In genomic region chr2:135473567-135473966, GRCh38 we compare ENCODE assay signal across 8 cellular contexts. TPM values are rescaled to one million over a fixed set of nuclear protein-coding genes. Genes with fewer than 3 reads are reported as not detected.
DNase-seq lines count a peak whose midpoint lies in the region; ATAC-seq and TF ChIP-seq lines count a peak whose summit lies in the region.

No MANE protein-coding gene starts in this region.

- no peak for TF ChIP-seq POLR2A in ovary (IDR thresholded peaks at IDR 0.05)

- in situ Hi-C loops in KBM-7 (cut with MboI; ENCODE audit: low pct_unique_long_range_greater_than_20kb, low sequenced_read_pairs), result no loop called here

- DNase-seq in cardiac muscle cell (ENCODE audit: low read depth in 1 of 2, low spot score in 1 of 2) (peak; percentile 32 to 49), left ventricle myocardium superior (no peak), KBM-7 (peak; percentile 47), left kidney (ENCODE audit: low read depth, low spot score) (peak; percentile 10), GDM1 (lab: John Stamatoyannopoulos, UW) (no peak), ovary (no peak), islet precursor cell (no peak)
- peak; percentile 1 to 4 for DNase-seq in activated CD4-positive, alpha-beta T cell treated with anti-CD3 and anti-CD28 coated beads, Interleukin-2, amount 50 U/mL, for 4 hours

- TF ChIP-seq CTCF in cardiac muscle cell (IDR thresholded peaks at IDR 0.05; ENCODE audit: low read depth, low read length) (peak; percentile 50), ovary (IDR thresholded peaks at IDR 0.05) (no peak)

- H3K27me3 ChIP-seq in cardiac muscle cell (no peaks in the 10 kb centered on the region), ovary (no peaks in the 10 kb centered on the region)

- no peak for TF ChIP-seq EP300 in ovary (IDR thresholded peaks at IDR 0.05)

- H3K4me1 ChIP-seq in cardiac muscle cell (ENCODE audit: low read depth), result no peaks in the 10 kb centered on the region
- no peaks in the 10 kb centered on the region for H3K4me1 ChIP-seq in ovary (ENCODE audit: insufficient read depth)

- H3K36me3 ChIP-seq in cardiac muscle cell, result no peaks in the 10 kb centered on the region
- no peaks in the 10 kb centered on the region for H3K36me3 ChIP-seq in ovary

- H3K27ac ChIP-seq in cardiac muscle cell, result no peak overlapping the region
- no peak overlapping the region for H3K27ac ChIP-seq in ovary

- WGBS in ovary, 3 donors, result 72 to 92% (median 76%) methylated on average over 2 of the region's 2 CpGs

- H3K9me3 ChIP-seq in cardiac muscle cell (ENCODE audit: low read depth) (no peaks in the 10 kb centered on the region), ovary (no peaks in the 10 kb centered on the region)

- H3K4me3 ChIP-seq in cardiac muscle cell, result no peak overlapping the region
- no peak overlapping the region for H3K4me3 ChIP-seq in ovary

- ATAC-seq in left ventricle myocardium superior, result no peak

- intact Hi-C loops in left ventricle myocardium superior (cut with micrococcal nuclease), result no loop called here
- intact Hi-C loops in ovary (cut with DNase I), result no loop called here

RNA-seq across cellular contexts. Expression of gene ZRANB3, which starts 57.5 kb away (rescaled TPM):
- 5.0 and 8.8 TPM in 2 replicates for total RNA-seq in cardiac muscle cell
- 3.9 and 5.6 TPM in 2 replicates for polyA plus RNA-seq in cardiac muscle cell
- total RNA-seq in left ventricle myocardium superior, result 2.7 TPM
- 10 to 100 TPM in 1 of 7 donors, 1 to 10 TPM in 6; 4.6 to 11.4 (median 8.7) TPM for total RNA-seq in ovary
- 1 to 10 TPM; 2.6 to 3.7 TPM for polyA plus RNA-seq in ovary

RNA-seq across cellular contexts. Expression of gene R3HDM1, which starts 57.7 kb away (rescaled TPM):
- total RNA-seq in cardiac muscle cell (11.9 and 24.8 TPM in 2 replicates), left ventricle myocardium superior (17.7 TPM), ovary (10 to 100 TPM; 12.0 to 31.6 (median 19.0) TPM)
- polyA plus RNA-seq in cardiac muscle cell (30.6 and 32.7 TPM in 2 replicates), ovary (10 to 100 TPM in 1 of 2 donors, 1 to 10 TPM in 1; 8.9 to 34.4 TPM)

Comparison
In these comparisons a context has a peak if more than half of its experiments do, and no peak if none do; other contexts are left out.
1. DNase-seq: peak in cardiac muscle cell (2 of 2), KBM-7 (single experiment), activated CD4-positive, alpha-beta T cell treated with anti-CD3 and anti-CD28 coated beads, Interleukin-2, amount 50 U/mL, for 4 hours (2 of 2) and left kidney (single experiment); none in left ventricle myocardium superior (single experiment), GDM1 (single experiment), ovary (0 of 5) and islet precursor cell (single experiment).